In the genomic region with DNA sequence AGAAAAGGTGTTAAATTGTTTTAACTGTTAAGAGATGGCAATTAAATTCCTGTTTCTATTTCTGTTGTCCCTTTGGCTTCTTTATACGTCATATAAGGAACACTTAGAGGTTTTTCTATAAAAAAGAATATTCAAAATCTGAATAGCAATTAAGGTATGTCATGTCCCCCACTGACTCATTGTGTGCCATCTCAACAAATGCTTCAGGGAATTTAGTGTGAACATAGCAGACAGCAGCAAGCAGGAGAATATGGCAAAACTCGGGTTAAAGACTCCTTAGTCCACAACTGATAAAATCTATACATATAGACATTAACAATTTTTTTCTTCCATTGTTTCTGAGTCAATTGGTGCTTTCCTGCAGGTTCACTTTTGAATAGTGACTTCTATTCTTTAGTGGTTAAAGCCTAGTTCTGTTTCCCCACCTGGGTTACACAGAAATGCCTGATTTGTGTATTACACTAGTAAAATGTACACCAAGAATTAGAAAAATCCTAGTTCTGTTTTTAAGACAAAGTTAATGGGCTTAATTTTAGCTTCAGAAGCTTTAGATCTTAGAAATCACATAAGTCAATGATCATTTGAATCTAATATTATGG, we compare ENCODE assay signal across 30 cellular contexts. TPM values are rescaled to one million over a fixed set of nuclear protein-coding genes. Genes with fewer than 3 reads are reported as not detected.
A peak's percentile ranks its signal among the peaks of the same experiment; 100 is the strongest.
DNase-seq lines count a peak whose midpoint lies in the region; ATAC-seq and TF ChIP-seq lines count a peak whose summit lies in the region.
"Had no signal": no experiment of that assay in that cellular context is flagged by ENCODE, and none has a peak within 500 bp of the region (broad histone marks: within the 10 kb centered on the region; RNA-seq: fewer than 3 reads in every experiment).

No MANE protein-coding gene starts in this region.

- H3K9me3 Mint-ChIP-seq in activated CD4-positive, alpha-beta T cell treated with anti-CD3 and anti-CD28 coated beads for 36 hours (ENCODE audit: low read depth) = no peaks in the 10 kb centered on the region
- H3K9me3 Mint-ChIP-seq in neural progenitor cell (peaks cover 2% of the 10 kb centered on the region), endodermal cell (peaks cover 5% of the 10 kb centered on the region)
- H3K9me3 Mint-ChIP-seq: CD8-positive, alpha-beta T cell had no signal

- 79 to 80% methylated on average over 1 to 2 of the region's 2 CpGs for WGBS in endodermal cell (ENCODE audit: insufficient coverage in 1 of 2, insufficient read length in 1 of 2), 2 experiments

- H3K9me3 ChIP-seq in PC-3 (ENCODE audit: low read length) (no peaks in the 10 kb centered on the region), neural progenitor cell (ENCODE audit: low read depth) (no peaks in the 10 kb centered on the region), endodermal cell (ENCODE audit: control insufficient read depth, low read length) (no peaks in the 10 kb centered on the region)
- H3K9me3 ChIP-seq: Caco-2, HAP-1, MG63, Peyer's patch had no signal

- H3K36me3 ChIP-seq in PC-3 (ENCODE audit: low read depth, low read length) = no peaks in the 10 kb centered on the region
- H3K36me3 ChIP-seq in neural progenitor cell = no peaks in the 10 kb centered on the region
- no peaks in the 10 kb centered on the region for H3K36me3 ChIP-seq in endodermal cell (ENCODE audit: control insufficient read depth, insufficient read depth, low read length)
- H3K36me3 ChIP-seq: HAP-1, MG63, Peyer's patch had no signal

- no peak overlapping the region for H2AFZ ChIP-seq in PC-3 (ENCODE audit: low read length)
- H2AFZ ChIP-seq in neural progenitor cell (replicated peaks) = no peak overlapping the region

- no peak for DNase-seq in activated CD4-positive, alpha-beta T cell treated with anti-CD3 and anti-CD28 coated beads for 36 hours
- DNase-seq in activated CD4-positive, alpha-beta T cell treated with anti-CD3 and anti-CD28 coated beads for 4 hours = no peak
- DNase-seq in PC-3 (peak; percentile 25), neural progenitor cell (ENCODE audit: low spot score) (no peak), DMS 273 (lab: John Stamatoyannopoulos, UW; ENCODE audit: unreplicated experiment) (no peak), endodermal cell (no peak)
- DNase-seq: Caco-2; CD8-positive, alpha-beta T cell; DMS 273 treated with DMSO at 0.1 percent for 48 hours; DMS79; EL; GF-D8; GOT3; HFFc6; KBM-7; MG63; NCI-H1105 treated with DMSO at 0.1 percent for 48 hours; NCI-H146; NCI-H1930; NCI-H446; NCI-H524 treated with DMSO at 0.1 percent for 48 hours; Peyer's patch; SIG-M5 had no signal

- no peak overlapping the region for H3K27ac Mint-ChIP-seq in activated CD4-positive, alpha-beta T cell treated with anti-CD3 and anti-CD28 coated beads for 36 hours
- H3K27ac Mint-ChIP-seq in neural progenitor cell (no peak overlapping the region), endodermal cell (no peak overlapping the region)
- H3K27ac Mint-ChIP-seq: B cell; CD8-positive, alpha-beta T cell; HFFc6 had no signal

- H3K9ac ChIP-seq in PC-3 (ENCODE audit: low read length) = no peak overlapping the region
- no peak overlapping the region for H3K9ac ChIP-seq in neural progenitor cell
- H3K9ac ChIP-seq in endodermal cell (ENCODE audit: extremely low read depth, low read length, poor library complexity, severe bottlenecking) = no peak overlapping the region

- H3K4me1 Mint-ChIP-seq in activated CD4-positive, alpha-beta T cell treated with anti-CD3 and anti-CD28 coated beads for 36 hours = peaks cover 5% of the 10 kb centered on the region
- H3K4me1 Mint-ChIP-seq in neural progenitor cell (peaks cover 42% of the 10 kb centered on the region), endodermal cell (peaks cover 6% of the 10 kb centered on the region)
- H3K4me1 Mint-ChIP-seq: B cell had no signal

- ATAC-seq in activated CD4-positive, alpha-beta T cell treated with anti-CD3 and anti-CD28 coated beads for 36 hours = peak; percentile 42
- ATAC-seq in HG03354 (IDR thresholded peaks at IDR 0.05; ENCODE audit: poor library complexity, severe bottlenecking, unreplicated experiment) (peak; percentile 44), PC-3 (no peak), GM21529 (IDR thresholded peaks at IDR 0.05; ENCODE audit: unreplicated experiment) (no peak)
- ATAC-seq: CD8-positive, alpha-beta T cell had no signal

- H3K4me3 ChIP-seq in PC-3 (ENCODE audit: low read length) (no peak overlapping the region), neural progenitor cell (no peak overlapping the region), endodermal cell (ENCODE audit: low read length) (no peak overlapping the region)
- H3K4me3 ChIP-seq: HAP-1, MG63, Peyer's patch, SK-N-MC had no signal

- CTCF ChIA-PET in activated CD4-positive, alpha-beta T cell treated with anti-CD3 and anti-CD28 coated beads for 36 hours (lab: Charles Lee) = interaction anchor here (0.8 to 0.9 kb wide), 2 partner anchors 16 to 40 kb away, joined by 3 read pairs; no protein-coding TSS in a partner anchor
- CTCF ChIA-PET in PC-3 (lab: Charles Lee) = no interaction called here

- H3F3A ChIP-seq in PC-3 (ENCODE audit: low read length, unreplicated experiment) (no peaks in the 10 kb centered on the region), neural progenitor cell (ENCODE audit: low read depth) (peaks cover 66% of the 10 kb centered on the region)

- H3K4me1 ChIP-seq in PC-3 (ENCODE audit: insufficient read depth, low read length) (peaks cover 5% of the 10 kb centered on the region; the same call in 1 of the 2 replicates), neural progenitor cell (peaks cover 54% of the 10 kb centered on the region), endodermal cell (ENCODE audit: control insufficient read depth, insufficient read depth, low read length) (no peaks in the 10 kb centered on the region)
- H3K4me1 ChIP-seq: Caco-2, Peyer's patch had no signal

- H3K79me2 ChIP-seq in PC-3 (ENCODE audit: low read length) (no peaks in the 10 kb centered on the region), neural progenitor cell (ENCODE audit: low read depth) (no peaks in the 10 kb centered on the region)

- intact Hi-C loops in activated CD4-positive, alpha-beta T cell treated with anti-CD3 and anti-CD28 coated beads for 36 hours (cut with DNase I, micrococcal nuclease) = no loop called here
- intact Hi-C loops in PC-3 (cut with micrococcal nuclease) = no loop called here

- H3K36me3 Mint-ChIP-seq in activated CD4-positive, alpha-beta T cell treated with anti-CD3 and anti-CD28 coated beads for 36 hours (ENCODE audit: low read depth) = no peaks in the 10 kb centered on the region
- no peaks in the 10 kb centered on the region for H3K36me3 Mint-ChIP-seq in neural progenitor cell
- no peaks in the 10 kb centered on the region for H3K36me3 Mint-ChIP-seq in endodermal cell (ENCODE audit: low read depth)
- H3K36me3 Mint-ChIP-seq: CD8-positive, alpha-beta T cell had no signal

- POLR2A ChIA-PET in activated CD4-positive, alpha-beta T cell treated with anti-CD3 and anti-CD28 coated beads for 36 hours (lab: Charles Lee) = interaction anchor here (0.7 kb wide), 1 partner anchor 21 kb away, joined by 3 read pairs; no protein-coding TSS in a partner anchor
- POLR2A ChIA-PET in PC-3 (lab: Charles Lee; ENCODE audit: unreplicated experiment) = no interaction called here

- H3K27ac ChIP-seq in PC-3 (ENCODE audit: low read length) (no peak overlapping the region), neural progenitor cell (peak overlapping the region; percentile 39), endodermal cell (ENCODE audit: low read depth, low read length) (no peak overlapping the region)
- H3K27ac ChIP-seq: 22Rv1, C4-2B, Peyer's patch, SK-N-MC had no signal

- no peaks in the 10 kb centered on the region for H4K20me1 ChIP-seq in PC-3 (ENCODE audit: low read length)
- H4K20me1 ChIP-seq in neural progenitor cell (ENCODE audit: low read depth) = no peaks in the 10 kb centered on the region

- H3K4me3 Mint-ChIP-seq in activated CD4-positive, alpha-beta T cell treated with anti-CD3 and anti-CD28 coated beads for 36 hours = no peak overlapping the region
- no peak overlapping the region for H3K4me3 Mint-ChIP-seq in neural progenitor cell
- H3K4me3 Mint-ChIP-seq in endodermal cell = no peak overlapping the region
- H3K4me3 Mint-ChIP-seq: B cell; CD8-positive, alpha-beta T cell; HFFc6 had no signal

- TF ChIP-seq CTCF in PC-3 (conservative IDR thresholded peaks at IDR 0.05; ENCODE audit: low read depth, low read length) (no peak), neural progenitor cell (IDR thresholded peaks at IDR 0.05) (no peak), endodermal cell (conservative IDR thresholded peaks at IDR 0.05) (no peak)

- no peaks in the 10 kb centered on the region for H3K27me3 ChIP-seq in PC-3 (ENCODE audit: low read length)
- H3K27me3 ChIP-seq in neural progenitor cell = no peaks in the 10 kb centered on the region
- H3K27me3 ChIP-seq in endodermal cell (ENCODE audit: control insufficient read depth, insufficient read depth, low read length, poor library complexity, severe bottlenecking) = no peaks in the 10 kb centered on the region
- H3K27me3 ChIP-seq: MG63, Peyer's patch had no signal

- no peaks in the 10 kb centered on the region for H3K27me3 Mint-ChIP-seq in activated CD4-positive, alpha-beta T cell treated with anti-CD3 and anti-CD28 coated beads for 36 hours
- H3K27me3 Mint-ChIP-seq in neural progenitor cell (ENCODE audit: insufficient read depth, low read depth) (no peaks in the 10 kb centered on the region), endodermal cell (ENCODE audit: insufficient read depth) (peaks cover 7% of the 10 kb centered on the region)
- H3K27me3 Mint-ChIP-seq: B cell had no signal

- H3K4me2 ChIP-seq in PC-3 (ENCODE audit: low read length) (no peak overlapping the region), neural progenitor cell (peak overlapping the region; percentile 29)

- H3K9me2 ChIP-seq in PC-3 (replicated peaks; ENCODE audit: low read length) = no peaks in the 10 kb centered on the region

- BruUV-seq in PC-3 (replicated peaks; lab: Mats Ljungman, UMichigan) = no TSS peak

RNA-seq across cellular contexts. Expression of gene RPS23, which starts 17.9 kb away (rescaled TPM):
- 1,000 to 10,000 TPM; 2,831 to 3,226 TPM for total RNA-seq in activated CD4-positive, alpha-beta T cell treated with anti-CD3 and anti-CD28 coated beads for 36 hours
- 2,034 and 2,407 TPM in 2 replicates for total RNA-seq in PC-3 (2014; rRNA removed)
- total RNA-seq in neural progenitor cell (ENCODE audit: low replicate concordance) = 5,433 and 6,020 TPM in 2 replicates
- 1,000 to 10,000 TPM; 2,365 to 2,370 TPM for total RNA-seq in endodermal cell
- polyA plus RNA-seq in endodermal cell (2013, experiment 1 of 2) = 2,700 TPM
- polyA plus RNA-seq in endodermal cell (2013, experiment 2 of 2) = 2,427 TPM

Comparison
In these comparisons a context has a peak if more than half of its experiments do, and no peak if none do; other contexts are left out.
1. ATAC-seq: peak in activated CD4-positive, alpha-beta T cell treated with anti-CD3 and anti-CD28 coated beads for 36 hours (single experiment) and HG03354 (single experiment); none in PC-3 (single experiment) and GM21529 (single experiment).